Comparison of ENCODE assay signal across 28 cellular contexts in the genomic region with DNA sequence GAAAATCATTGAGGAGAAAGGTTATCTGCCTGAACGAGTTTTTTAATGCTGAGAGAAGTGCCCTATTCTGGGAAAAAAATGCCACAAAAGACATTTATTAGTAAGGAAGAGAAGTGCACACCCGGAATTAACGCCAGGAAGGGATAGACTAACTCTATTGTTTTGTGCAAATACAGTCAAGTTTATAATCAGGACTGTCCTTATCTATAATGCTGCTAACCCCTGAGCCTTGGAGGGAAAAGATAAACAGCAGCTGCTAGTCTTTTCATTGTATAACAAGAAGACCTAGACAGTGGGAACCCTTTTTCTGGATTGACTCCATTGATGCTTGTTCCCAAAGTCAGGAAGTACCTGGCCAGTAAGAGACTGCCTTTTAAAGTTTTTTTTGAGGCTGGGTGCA.
"Had no signal": no experiment of that assay in that cellular context is flagged by ENCODE, and none has a peak within 500 bp of the region (broad histone marks: within the 10 kb centered on the region; RNA-seq: fewer than 3 reads in every experiment).

No MANE protein-coding gene starts in this region.

- H3K4me3 ChIP-seq: coronary artery, dorsolateral prefrontal cortex, heart left ventricle, left lung, lung, pancreas, prostate gland, spleen, tibial nerve, upper lobe of right lung, vagina had no signal

- H3K36me3 ChIP-seq: pancreas, prostate gland had no signal

- H3K9me3 Mint-ChIP-seq: naive B cell; nephron; stimulated activated memory B cell treated with anti-CD40 and anti-IgM and Interleukin-4, amounts not matched to agents 10 μg/mL and 1 μg/mL and 100 μg/mL, for 72 hours; stimulated activated naive CD8-positive, alpha-beta T cell treated with anti-CD3 and anti-CD28 coated beads, Interleukin-15, Interleukin-2, amounts not matched to agents 100 ng/mL and 50 ng/mL, for 24 hours had no signal

- H3K27ac Mint-ChIP-seq: naive B cell; nephron; stimulated activated memory B cell treated with anti-CD40 and anti-IgM and Interleukin-4, amounts not matched to agents 10 μg/mL and 1 μg/mL and 100 μg/mL, for 72 hours; stimulated activated naive CD8-positive, alpha-beta T cell treated with anti-CD3 and anti-CD28 coated beads, Interleukin-15, Interleukin-2, amounts not matched to agents 100 ng/mL and 50 ng/mL, for 24 hours had no signal

- DNase-seq: dorsolateral prefrontal cortex; effector CD8-positive, alpha-beta T cell; heart left ventricle; hypothalamus; kidney glomerular epithelial cell; left lung; mesendoderm; naive B cell; occipital lobe; pancreas; retina; spleen; stimulated activated CD4-positive, alpha-beta T cell treated with anti-CD3 and anti-CD28 coated beads, Interleukin-15, amount 100 ng/mL, for 24 hours; stimulated activated CD4-positive, alpha-beta T cell treated with anti-CD3 and anti-CD28 coated beads, Interleukin-1b, Interleukin-23, amount 100 ng/mL, for 48 hours; stimulated activated CD4-positive, alpha-beta T cell treated with anti-CD3 and anti-CD28 coated beads, Interleukin-4, amount 100 ng/mL, for 24 hours; upper lobe of right lung had no signal

- FAIRE-seq: frontal cortex, islet of Langerhans, pancreas had no signal

- H3K4me1 Mint-ChIP-seq: naive B cell; nephron; stimulated activated memory B cell treated with anti-CD40 and anti-IgM and Interleukin-4, amounts not matched to agents 10 μg/mL and 1 μg/mL and 100 μg/mL, for 72 hours had no signal

- H3K27me3 Mint-ChIP-seq: naive B cell; stimulated activated memory B cell treated with anti-CD40 and anti-IgM and Interleukin-4, amounts not matched to agents 10 μg/mL and 1 μg/mL and 100 μg/mL, for 72 hours; stimulated activated naive CD8-positive, alpha-beta T cell treated with anti-CD3 and anti-CD28 coated beads, Interleukin-15, Interleukin-2, amounts not matched to agents 100 ng/mL and 50 ng/mL, for 24 hours had no signal

- H3K4me1 ChIP-seq: heart left ventricle, left lung, pancreas, prostate gland, spleen, tibial nerve, upper lobe of right lung, vagina had no signal

- ATAC-seq: esophagus mucosa; heart left ventricle; left lung; pancreas; sciatic nerve; stimulated activated memory B cell treated with anti-CD40 and anti-IgM and Interleukin-4, amounts not matched to agents 10 μg/mL and 1 μg/mL and 100 μg/mL, for 72 hours; upper lobe of right lung had no signal

- H3K27me3 ChIP-seq: dorsolateral prefrontal cortex, heart left ventricle, left lung, pancreas, spleen, tibial nerve, upper lobe of right lung, vagina had no signal

- H3K9me3 ChIP-seq: heart left ventricle, left lung, pancreas, prostate gland, spleen, tibial nerve, upper lobe of right lung, vagina had no signal

- H3K4me3 Mint-ChIP-seq: naive B cell; nephron; stimulated activated memory B cell treated with anti-CD40 and anti-IgM and Interleukin-4, amounts not matched to agents 10 μg/mL and 1 μg/mL and 100 μg/mL, for 72 hours; stimulated activated naive CD8-positive, alpha-beta T cell treated with anti-CD3 and anti-CD28 coated beads, Interleukin-15, Interleukin-2, amounts not matched to agents 100 ng/mL and 50 ng/mL, for 24 hours had no signal

- H3K27ac ChIP-seq: coronary artery, heart left ventricle, left lung, pancreas, prostate gland, spleen, tibial nerve, upper lobe of right lung, vagina had no signal
